Comparison of ENCODE assay signal across 1 cellular context in the genomic region with DNA sequence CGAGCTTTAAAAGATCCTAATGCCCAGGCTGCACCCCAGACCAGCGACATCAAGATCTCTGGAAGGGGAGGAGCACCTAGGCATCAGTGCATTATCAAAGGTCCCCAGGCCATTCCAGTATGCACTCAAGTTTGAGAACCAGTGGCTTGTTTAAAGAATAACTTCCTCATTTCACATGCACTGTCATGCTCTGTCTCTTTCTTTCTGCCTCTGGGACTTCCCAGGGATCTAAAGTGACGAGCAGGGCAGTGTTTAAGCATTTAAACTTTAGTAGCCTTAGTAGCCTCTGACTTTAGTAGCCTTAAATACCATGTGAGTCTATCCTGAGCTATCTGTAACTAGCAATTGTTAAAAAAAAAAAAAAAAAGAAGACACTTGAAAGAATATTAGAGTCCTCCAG.
A peak's percentile ranks its signal among the peaks of the same experiment; 100 is the strongest.
TF ChIP-seq lines count a peak whose summit lies in the region.

No MANE protein-coding gene starts in this region.

TF ChIP-seq in GM12878, 131 proteins besides CTCF, POLR2A, EP300 and RAD21 (continued from another document):
- no peak for TF ChIP-seq HSF1 (IDR thresholded peaks at IDR 0.05; ENCODE audit: low read depth, low read length)
- peak; percentile 43 for TF ChIP-seq MEF2B (IDR thresholded peaks at IDR 0.05; ENCODE audit: partially characterized antibody, poor library complexity, severe bottlenecking)
- TF ChIP-seq, protein P1, sequence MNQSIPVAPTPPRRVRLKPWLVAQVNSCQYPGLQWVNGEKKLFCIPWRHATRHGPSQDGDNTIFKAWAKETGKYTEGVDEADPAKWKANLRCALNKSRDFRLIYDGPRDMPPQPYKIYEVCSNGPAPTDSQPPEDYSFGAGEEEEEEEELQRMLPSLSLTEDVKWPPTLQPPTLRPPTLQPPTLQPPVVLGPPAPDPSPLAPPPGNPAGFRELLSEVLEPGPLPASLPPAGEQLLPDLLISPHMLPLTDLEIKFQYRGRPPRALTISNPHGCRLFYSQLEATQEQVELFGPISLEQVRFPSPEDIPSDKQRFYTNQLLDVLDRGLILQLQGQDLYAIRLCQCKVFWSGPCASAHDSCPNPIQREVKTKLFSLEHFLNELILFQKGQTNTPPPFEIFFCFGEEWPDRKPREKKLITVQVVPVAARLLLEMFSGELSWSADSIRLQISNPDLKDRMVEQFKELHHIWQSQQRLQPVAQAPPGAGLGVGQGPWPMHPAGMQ (IDR thresholded peaks at IDR 0.05; ENCODE audit: borderline replicate concordance) = no peak
- TF ChIP-seq, protein P2, sequence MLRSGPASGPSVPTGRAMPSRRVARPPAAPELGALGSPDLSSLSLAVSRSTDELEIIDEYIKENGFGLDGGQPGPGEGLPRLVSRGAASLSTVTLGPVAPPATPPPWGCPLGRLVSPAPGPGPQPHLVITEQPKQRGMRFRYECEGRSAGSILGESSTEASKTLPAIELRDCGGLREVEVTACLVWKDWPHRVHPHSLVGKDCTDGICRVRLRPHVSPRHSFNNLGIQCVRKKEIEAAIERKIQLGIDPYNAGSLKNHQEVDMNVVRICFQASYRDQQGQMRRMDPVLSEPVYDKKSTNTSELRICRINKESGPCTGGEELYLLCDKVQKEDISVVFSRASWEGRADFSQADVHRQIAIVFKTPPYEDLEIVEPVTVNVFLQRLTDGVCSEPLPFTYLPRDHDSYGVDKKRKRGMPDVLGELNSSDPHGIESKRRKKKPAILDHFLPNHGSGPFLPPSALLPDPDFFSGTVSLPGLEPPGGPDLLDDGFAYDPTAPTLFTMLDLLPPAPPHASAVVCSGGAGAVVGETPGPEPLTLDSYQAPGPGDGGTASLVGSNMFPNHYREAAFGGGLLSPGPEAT (IDR thresholded peaks at IDR 0.05; ENCODE audit: low read depth) = peak; percentile 76
- no peak for TF ChIP-seq BMI1 (IDR thresholded peaks at IDR 0.05; ENCODE audit: borderline replicate concordance)
- TF ChIP-seq TAF1 (IDR thresholded peaks at IDR 0.05; ENCODE audit: borderline replicate concordance, low read depth, low read length) = no peak
- TF ChIP-seq CEBPB (IDR thresholded peaks at IDR 0.05; ENCODE audit: borderline replicate concordance in 1 of 2, low read depth in 2 of 2, low read length in 2 of 2) = no peak
- no peak for TF ChIP-seq ZBTB40 (IDR thresholded peaks at IDR 0.05; ENCODE audit: borderline replicate concordance)
- TF ChIP-seq STAT3 (IDR thresholded peaks at IDR 0.05; ENCODE audit: low read depth, low read length) = no peak
- TF ChIP-seq SMAD1 (IDR thresholded peaks at IDR 0.05; ENCODE audit: low read depth, partially characterized antibody) = no peak
- TF ChIP-seq NR2F1 (conservative IDR thresholded peaks at IDR 0.05) = 0 out of 2 replicates have a peak, but pooled peaks have one; percentile 16
- TF ChIP-seq MXI1 (IDR thresholded peaks at IDR 0.05; ENCODE audit: low read depth, low read length) = no peak
- no peak for TF ChIP-seq RUNX3 (IDR thresholded peaks at IDR 0.05; ENCODE audit: low read length)
TF ChIP-seq in GM12878: peak in this region for 8.
